Comparison of ENCODE assay signal across 8 cellular contexts in genomic region chr1:112954945-112955677, GRCh38. TPM values are rescaled to one million over a fixed set of nuclear protein-coding genes. Genes with fewer than 3 reads are reported as not detected.
DNase-seq lines count a peak whose midpoint lies in the region; ATAC-seq, FAIRE-seq and TF ChIP-seq lines count a peak whose summit lies in the region.

No MANE protein-coding gene starts in this region.

- ATAC-seq in GM21360 (IDR thresholded peaks at IDR 0.05; ENCODE audit: unreplicated experiment): peak; percentile 17

- H3K9me3 Mint-ChIP-seq in Calu3 (ENCODE audit: low read depth, unreplicated experiment): no peaks in the 10 kb centered on the region

- FAIRE-seq in frontal cortex (lab: Jason Lieb, UNC): no peak

- peaks cover 24% of the 10 kb centered on the region for H3K4me1 Mint-ChIP-seq in Calu3 (ENCODE audit: low read depth, unreplicated experiment)

- H3K27ac ChIP-seq in thyroid gland: peak overlapping the region in 2 of 3 donors; percentile 72 to 89

- H3K9me3 ChIP-seq in thyroid gland: no peaks in the 10 kb centered on the region

- 10 to 22% methylated on average over 10 to 25 of the region's 25 CpGs for WGBS in thyroid gland, 2 donors

- H3K27ac Mint-ChIP-seq in Calu3 (ENCODE audit: unreplicated experiment): peak overlapping the region; percentile 2

- no peaks in the 10 kb centered on the region for H3K36me3 ChIP-seq in thyroid gland

- BruUV-seq in Calu3 (replicated peaks; lab: Mats Ljungman, UMichigan): TSS peak; percentile 39

- TF ChIP-seq POLR2A in thyroid gland (IDR thresholded peaks at IDR 0.05): no peak

- H3K4me3 Mint-ChIP-seq in Calu3 (ENCODE audit: low read depth, unreplicated experiment): peak overlapping the region; percentile 100

- DNase-seq in Calu3 (peak; percentile 57), HT1080 (ENCODE audit: low read depth) (peak; percentile 78), RPMI8226 (peak; percentile 70), frontal cortex (ENCODE audit: low spot score in 2 of 2) (peak; percentile 41), non-pigmented ciliary epithelial cell (ENCODE audit: low read depth) (peak; percentile 13), thyroid gland (peak; percentile 14 to 25)
- peak; percentile 83 for DNase-seq in activated effector memory CD4-positive, alpha-beta T cell treated with anti-CD3 and anti-CD28 coated beads, Interleukin-2, amount 50 U/mL, for 16 hours

- TF ChIP-seq CTCF in Calu3 (IDR thresholded peaks at IDR 0.05; ENCODE audit: unreplicated experiment) (no peak), thyroid gland (IDR thresholded peaks at IDR 0.05) (no peak)

- CTCF ChIA-PET in Calu3 (lab: Charles Lee): no interaction called here

- no peaks in the 10 kb centered on the region for H3K27me3 ChIP-seq in thyroid gland

- H3K27me3 Mint-ChIP-seq in Calu3 (ENCODE audit: unreplicated experiment): no peaks in the 10 kb centered on the region

- H3K36me3 Mint-ChIP-seq in Calu3 (ENCODE audit: insufficient read depth, unreplicated experiment): peaks cover 35% of the 10 kb centered on the region

- H3K4me3 ChIP-seq in thyroid gland (replicated peaks in 1 of 3): peak overlapping the region; percentile 63 to 66 (median 65)

- H3K4me1 ChIP-seq in thyroid gland: peaks cover 0 to 13% of the 10 kb centered on the region in 2 donors

- intact Hi-C loops in Calu3 (cut with micrococcal nuclease; ENCODE audit: unreplicated experiment) (loop anchor here (2.0 to 10.0 kb wide), 2 partner anchors 18 to 50 kb away; no protein-coding TSS in a partner anchor), thyroid gland (cut with DNase I) (no loop called here)

RNA-seq across cellular contexts. Expression of gene SLC16A1, which starts 0.9 kb away (rescaled TPM):
- total RNA-seq in Calu3 (2022): 59.2 and 60.3 TPM in 2 replicates
- 113 and 130 TPM in 2 replicates for total RNA-seq in HT1080 (2014; rRNA removed; shearing (Covaris generic))
- 70.6 and 81.3 TPM in 2 replicates for polyA plus RNA-seq in HT1080 (2015; cell fraction: cytosol; rRNA removed)
- 201 and 219 TPM in 2 replicates for polyA plus RNA-seq in HT1080 (2015; cell fraction: nucleus; rRNA removed)
- total RNA-seq in frontal cortex: 60.3 TPM
- 1 to 10 TPM; 3.3 to 6.2 (median 5.5) TPM for total RNA-seq in thyroid gland

Comparison
In these comparisons a context has a peak if more than half of its experiments do, and no peak if none do; other contexts are left out.
1. Peak in every context shown above with its lines: DNase-seq, ATAC-seq, H3K4me3 ChIP-seq and H3K27ac ChIP-seq.
2. DNase-seq: peak in every context shown above with its lines; median percentile 83 in activated effector memory CD4-positive, alpha-beta T cell treated with anti-CD3 and anti-CD28 coated beads, Interleukin-2, amount 50 U/mL, for 16 hours; 78 in HT1080; 70 in RPMI8226; 57 in Calu3; 41 in frontal cortex; 20 in thyroid gland; 13 in non-pigmented ciliary epithelial cell.